Comparison of ENCODE assay signal across 1 cellular context in genomic region chr20:39588148-39588757, GRCh38.
TF ChIP-seq lines count a peak whose summit lies in the region.

No MANE protein-coding gene starts in this region.

TF ChIP-seq in GM23338, 12 proteins besides CTCF, POLR2A, EP300 and RAD21 (continued from another document):
- TF ChIP-seq ZNF462 (CRISPR knock-in tag; IDR thresholded peaks at IDR 0.05) (no peak), EZH2phosphoT487 (IDR thresholded peaks at IDR 0.05; ENCODE audit: unreplicated experiment) (no peak), EZH2 (IDR thresholded peaks at IDR 0.05; ENCODE audit: low read depth, unreplicated experiment) (no peak), POLR2AphosphoS5 (IDR thresholded peaks at IDR 0.05; ENCODE audit: low read depth) (no peak)
